ENCODE assay signal across 28 cellular contexts in genomic region chr3:107531917-107532469, GRCh38.
"Had no signal": no experiment of that assay in that cellular context is flagged by ENCODE, and none has a peak within 500 bp of the region (broad histone marks: within the 10 kb centered on the region; RNA-seq: fewer than 3 reads in every experiment).

No MANE protein-coding gene starts in this region.

- H3K27me3 ChIP-seq: brain microvascular endothelial cell, dorsolateral prefrontal cortex, esophagus muscularis mucosa, foreskin keratinocyte, gastrocnemius medialis, heart left ventricle had no signal

- H3K27me3 Mint-ChIP-seq: activated CD4-positive, alpha-beta memory T cell treated with anti-CD3 and anti-CD28 coated beads, Interleukin-2, amount 10 ng/mL, durations not matched to agents 7 days and 5 days; activated CD4-positive, alpha-beta T cell treated with anti-CD3 and anti-CD28 coated beads, Interleukin-2, amount 10 ng/mL, durations not matched to agents 7 days and 5 days; activated naive CD8-positive, alpha-beta T cell treated with anti-CD3 and anti-CD28 coated beads, Interleukin-2, amount 10 ng/mL, durations not matched to agents 7 days and 5 days; activated T-cell treated with anti-CD3 and anti-CD28 coated beads, Interleukin-2, amount 50 U/mL, for 24 hours; central memory CD8-positive, alpha-beta T cell; dendritic cell treated with granulocyte-macrophage colony-stimulating factor and Interleukin-4, amounts not matched to agents 40 ng/mL and 50 ng/mL, for 4 days had no signal

- H3K36me3 ChIP-seq: brain microvascular endothelial cell, esophagus muscularis mucosa, gastrocnemius medialis had no signal

- H3K4me1 ChIP-seq: foreskin keratinocyte, gastrocnemius medialis had no signal

- DNase-seq: activated CD4-positive, alpha-beta memory T cell treated with anti-CD3 and anti-CD28 coated beads, Interleukin-2, amount 10 ng/mL, durations not matched to agents 7 days and 5 days; activated CD4-positive, alpha-beta T cell treated with anti-CD3 and anti-CD28 coated beads for 1 hour; activated CD4-positive, alpha-beta T cell treated with anti-CD3 and anti-CD28 coated beads for 4 hours; activated CD4-positive, alpha-beta T cell treated with anti-CD3 and anti-CD28 coated beads, Interleukin-2, amount 10 ng/mL, durations not matched to agents 7 days and 5 days; activated CD4-positive, alpha-beta T cell treated with anti-CD3 and anti-CD28 coated beads, Interleukin-2, amount 50 U/mL, for 4 hours; activated CD8-positive, alpha-beta memory T cell treated with anti-CD3 and anti-CD28 coated beads, Interleukin-2, amount 50 U/mL, for 48 hours; activated gamma-delta T cell; activated naive CD4-positive, alpha-beta T cell; activated naive CD4-positive, alpha-beta T cell treated with anti-CD3 and anti-CD28 coated beads, Interleukin-2, amount 50 U/mL, for 16 hours; activated naive CD8-positive, alpha-beta T cell treated with anti-CD3 and anti-CD28 coated beads, Interleukin-2, amount 10 ng/mL, durations not matched to agents 7 days and 5 days; activated T-cell treated with anti-CD3 and anti-CD28 coated beads for 4 hours; activated T-cell treated with anti-CD3 and anti-CD28 coated beads, Interleukin-2, amount 50 U/mL, for 24 hours; activated T-cell treated with anti-CD3 and anti-CD28 coated beads, Interleukin-2, amount 50 U/mL, for 72 hours; amniotic stem cell; anterior cingulate cortex; brain microvascular endothelial cell; dorsolateral prefrontal cortex; effector memory CD4-positive, alpha-beta T cell; endodermal cell; foreskin keratinocyte; gastrocnemius medialis; glutamatergic neuron; heart left ventricle; T-helper 2 cell had no signal

- H3K9me3 ChIP-seq: esophagus muscularis mucosa, gastrocnemius medialis, heart left ventricle had no signal

- H3K27ac ChIP-seq: brain microvascular endothelial cell, coronary artery, dorsolateral prefrontal cortex, esophagus muscularis mucosa, foreskin keratinocyte, gastrocnemius medialis, heart left ventricle had no signal

- H3K4me3 Mint-ChIP-seq: activated CD4-positive, alpha-beta memory T cell treated with anti-CD3 and anti-CD28 coated beads, Interleukin-2, amount 10 ng/mL, durations not matched to agents 7 days and 5 days; activated CD4-positive, alpha-beta T cell treated with anti-CD3 and anti-CD28 coated beads, Interleukin-2, amount 10 ng/mL, durations not matched to agents 7 days and 5 days; activated naive CD8-positive, alpha-beta T cell treated with anti-CD3 and anti-CD28 coated beads, Interleukin-2, amount 10 ng/mL, durations not matched to agents 7 days and 5 days; activated T-cell treated with anti-CD3 and anti-CD28 coated beads, Interleukin-2, amount 50 U/mL, for 24 hours; activated T-cell treated with anti-CD3 and anti-CD28 coated beads, Interleukin-2, amount 50 U/mL, for 72 hours; central memory CD8-positive, alpha-beta T cell; dendritic cell treated with granulocyte-macrophage colony-stimulating factor and Interleukin-4, amounts not matched to agents 40 ng/mL and 50 ng/mL, for 4 days; endodermal cell had no signal

- H3K4me3 ChIP-seq: coronary artery, dorsolateral prefrontal cortex, esophagus muscularis mucosa, gastrocnemius medialis, heart left ventricle had no signal

- H3K27ac Mint-ChIP-seq: activated CD4-positive, alpha-beta memory T cell treated with anti-CD3 and anti-CD28 coated beads, Interleukin-2, amount 10 ng/mL, durations not matched to agents 7 days and 5 days; activated CD4-positive, alpha-beta T cell treated with anti-CD3 and anti-CD28 coated beads, Interleukin-2, amount 10 ng/mL, durations not matched to agents 7 days and 5 days; activated naive CD8-positive, alpha-beta T cell treated with anti-CD3 and anti-CD28 coated beads, Interleukin-2, amount 10 ng/mL, durations not matched to agents 7 days and 5 days; activated T-cell treated with anti-CD3 and anti-CD28 coated beads, Interleukin-2, amount 50 U/mL, for 24 hours; activated T-cell treated with anti-CD3 and anti-CD28 coated beads, Interleukin-2, amount 50 U/mL, for 72 hours; dendritic cell treated with granulocyte-macrophage colony-stimulating factor and Interleukin-4, amounts not matched to agents 40 ng/mL and 50 ng/mL, for 4 days; endodermal cell had no signal

- ATAC-seq: activated T-cell treated with anti-CD3 and anti-CD28 coated beads, Interleukin-2, amount 50 U/mL, for 72 hours; foreskin keratinocyte; gastrocnemius medialis; heart left ventricle had no signal

- H3K9me3 Mint-ChIP-seq: activated CD4-positive, alpha-beta memory T cell treated with anti-CD3 and anti-CD28 coated beads, Interleukin-2, amount 10 ng/mL, durations not matched to agents 7 days and 5 days; activated CD4-positive, alpha-beta T cell treated with anti-CD3 and anti-CD28 coated beads, Interleukin-2, amount 10 ng/mL, durations not matched to agents 7 days and 5 days; activated naive CD8-positive, alpha-beta T cell treated with anti-CD3 and anti-CD28 coated beads, Interleukin-2, amount 10 ng/mL, durations not matched to agents 7 days and 5 days; activated T-cell treated with anti-CD3 and anti-CD28 coated beads, Interleukin-2, amount 50 U/mL, for 24 hours; activated T-cell treated with anti-CD3 and anti-CD28 coated beads, Interleukin-2, amount 50 U/mL, for 72 hours; central memory CD8-positive, alpha-beta T cell; dendritic cell treated with granulocyte-macrophage colony-stimulating factor and Interleukin-4, amounts not matched to agents 40 ng/mL and 50 ng/mL, for 4 days; endodermal cell had no signal
